Comparison of ENCODE assay signal across 12 cellular contexts in the genomic region with DNA sequence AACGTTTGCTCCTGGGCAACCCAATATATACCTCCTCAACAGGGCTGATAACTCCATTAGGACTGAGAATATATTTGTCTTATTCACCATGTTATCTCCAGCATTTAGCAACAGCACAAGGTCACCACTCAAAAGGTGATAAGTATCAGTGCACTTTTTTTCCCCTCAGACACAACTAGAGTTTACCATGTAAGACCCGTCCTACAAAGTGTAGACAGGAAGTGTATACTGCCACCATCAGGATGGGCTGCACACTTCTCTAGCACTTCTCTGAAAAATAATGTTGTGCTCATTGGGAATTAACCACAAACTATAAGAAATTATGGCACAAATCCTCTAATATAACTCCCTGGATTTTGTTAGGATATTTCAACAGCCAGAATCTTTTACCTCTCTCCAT. TPM values are rescaled to one million over a fixed set of nuclear protein-coding genes. Genes with fewer than 3 reads are reported as not detected.
DNase-seq lines count a peak whose midpoint lies in the region; ATAC-seq, FAIRE-seq and TF ChIP-seq lines count a peak whose summit lies in the region.
"Had no signal": no experiment of that assay in that cellular context is flagged by ENCODE, and none has a peak within 500 bp of the region (broad histone marks: within the 10 kb centered on the region; RNA-seq: fewer than 3 reads in every experiment).

No MANE protein-coding gene starts in this region.

- H3K27ac Mint-ChIP-seq in Caco-2 (ENCODE audit: unreplicated experiment) (no peak overlapping the region), HFFc6 (no peak overlapping the region)
- H3K27ac Mint-ChIP-seq: activated CD4-positive, alpha-beta T cell treated with anti-CD3 and anti-CD28 coated beads, Interleukin-2, amount 10 ng/mL, durations not matched to agents 24 days and 14 days; naive thymus-derived CD8-positive, alpha-beta T cell had no signal

- H3K27me3 ChIP-seq in Caco-2 (replicated peaks; ENCODE audit: control insufficient read depth, insufficient read depth, low read length), result no peaks in the 10 kb centered on the region
- no peaks in the 10 kb centered on the region for H3K27me3 ChIP-seq in kidney epithelial cell (ENCODE audit: control insufficient read depth, insufficient read depth, low read length)

- no peaks in the 10 kb centered on the region for H3K9me3 ChIP-seq in Caco-2

- CTCF ChIA-PET in Caco-2 (lab: Charles Lee), result no interaction called here

- ATAC-seq in HG03354 (IDR thresholded peaks at IDR 0.05; ENCODE audit: poor library complexity, severe bottlenecking, unreplicated experiment), result no peak
- no peak for ATAC-seq in HG02571 (IDR thresholded peaks at IDR 0.05; ENCODE audit: unreplicated experiment)
- ATAC-seq in GM21360 (IDR thresholded peaks at IDR 0.05; ENCODE audit: unreplicated experiment), result no peak
- ATAC-seq: naive thymus-derived CD8-positive, alpha-beta T cell had no signal

- H3K4me3 ChIP-seq in Caco-2 (ENCODE audit: low read depth, low read length) (no peak overlapping the region), kidney epithelial cell (ENCODE audit: low read depth, low read length) (no peak overlapping the region)

- H3K27me3 Mint-ChIP-seq in Caco-2 (ENCODE audit: insufficient read depth, unreplicated experiment) (peaks cover 20% of the 10 kb centered on the region), HFFc6 (ENCODE audit: insufficient read depth) (peaks cover 4% of the 10 kb centered on the region; the same call in 1 of the 2 replicates)

- no peak overlapping the region for H3K4me3 Mint-ChIP-seq in Caco-2 (ENCODE audit: unreplicated experiment)
- no peak overlapping the region for H3K4me3 Mint-ChIP-seq in HFFc6
- H3K4me3 Mint-ChIP-seq: activated CD4-positive, alpha-beta T cell treated with anti-CD3 and anti-CD28 coated beads, Interleukin-2, amount 10 ng/mL, durations not matched to agents 24 days and 14 days; naive thymus-derived CD8-positive, alpha-beta T cell had no signal

- H3K9me3 Mint-ChIP-seq in Caco-2 (ENCODE audit: unreplicated experiment) (no peaks in the 10 kb centered on the region), HFFc6 (peaks cover 31% of the 10 kb centered on the region)
- H3K9me3 Mint-ChIP-seq: activated CD4-positive, alpha-beta T cell treated with anti-CD3 and anti-CD28 coated beads, Interleukin-2, amount 10 ng/mL, durations not matched to agents 24 days and 14 days had no signal

- BruUV-seq in Caco-2 (replicated peaks; lab: Mats Ljungman, UMichigan), result no TSS peak

- H3K4me1 Mint-ChIP-seq in Caco-2 (ENCODE audit: low read depth, unreplicated experiment) (no peaks in the 10 kb centered on the region), HFFc6 (ENCODE audit: low read depth) (no peaks in the 10 kb centered on the region)
- H3K4me1 Mint-ChIP-seq: activated CD4-positive, alpha-beta T cell treated with anti-CD3 and anti-CD28 coated beads, Interleukin-2, amount 10 ng/mL, durations not matched to agents 24 days and 14 days had no signal

- H3K4me1 ChIP-seq in Caco-2, result 0 out of 2 replicates have a peak, but pooled peaks cover 3% of the 10 kb centered on the region

- POLR2A ChIA-PET in Caco-2 (lab: Charles Lee), result no interaction called here

- H3K36me3 Mint-ChIP-seq in Caco-2 (ENCODE audit: insufficient read depth, unreplicated experiment), result no peaks in the 10 kb centered on the region
- peaks cover 5% of the 10 kb centered on the region; the same call in 1 of the 2 replicates for H3K36me3 Mint-ChIP-seq in HFFc6 (ENCODE audit: low read depth)
- H3K36me3 Mint-ChIP-seq: naive thymus-derived CD8-positive, alpha-beta T cell had no signal

- H3K36me3 ChIP-seq in Caco-2 (ENCODE audit: control insufficient read depth, insufficient read depth, low read length), result no peaks in the 10 kb centered on the region
- no peaks in the 10 kb centered on the region for H3K36me3 ChIP-seq in kidney epithelial cell (ENCODE audit: control insufficient read depth, insufficient read depth, low read length)

- TF ChIP-seq CTCF in Caco-2 (IDR thresholded peaks at IDR 0.05; ENCODE audit: insufficient read depth in 1 of 2, low read depth in 1 of 2, low read length in 1 of 2, severe bottlenecking in 1 of 2, unreplicated experiment in 1 of 2) (peak; percentile 24 to 40), HFFc6 (IDR thresholded peaks at IDR 0.05) (peak; percentile 22; the same call in 1 of the 2 replicates), kidney epithelial cell (IDR thresholded peaks at IDR 0.05; ENCODE audit: insufficient read depth, low read length, poor library complexity, severe bottlenecking) (peak; percentile 28)

- DNase-seq in Caco-2 (peak in 1 of 2 experiments; percentile 14), HFFc6 (no peak), SW480 (ENCODE audit: low spot score) (peak; percentile 19), kidney epithelial cell (ENCODE audit: low read depth) (no peak), frontal cortex (ENCODE audit: low spot score in 2 of 2) (no peak)
- DNase-seq: activated CD4-positive, alpha-beta T cell treated with anti-CD3 and anti-CD28 coated beads, Interleukin-2, amount 10 ng/mL, durations not matched to agents 24 days and 14 days; naive thymus-derived CD8-positive, alpha-beta T cell; NCI-H510A treated with DMSO at 0.1 percent for 48 hours; stimulated activated CD4-positive, alpha-beta T cell treated with anti-CD3 and anti-CD28 coated beads, Interleukin-4, amount 100 ng/mL, for 1 hour had no signal

- FAIRE-seq in frontal cortex (lab: Jason Lieb, UNC), result no peak

- intact Hi-C loops in Caco-2 (cut with micrococcal nuclease; ENCODE audit: unreplicated experiment), result loop anchor here (1.0 kb wide), 1 partner anchor 107 kb away; no protein-coding TSS in a partner anchor

RNA-seq across cellular contexts. Expression of a gene that starts 5.7 kb away (rescaled TPM):
- total RNA-seq in Caco-2 (2022), result not detected in 2 replicates
- not detected for total RNA-seq in HFFc6 (2021; fragmentation: NEBNext Ultra II Directional; extraction: Animal tissue kit (Norgen Biotek cat#: 25700))
- 0.29 and 0.41 TPM in 2 replicates for total RNA-seq in kidney epithelial cell
- 22.0 TPM for total RNA-seq in frontal cortex
- total RNA-seq: activated CD4-positive, alpha-beta T cell treated with anti-CD3 and anti-CD28 coated beads, Interleukin-2, amount 10 ng/mL, durations not matched to agents 24 days and 14 days; naive thymus-derived CD8-positive, alpha-beta T cell had no signal

Comparison
In these comparisons a context has a peak if more than half of its experiments do, and no peak if none do; other contexts are left out.
1. RNA of a gene that starts 5.7 kb away (total RNA-seq): 22.0 TPM in frontal cortex (single experiment); 0.29 to 0.41 TPM in kidney epithelial cell, not detected in Caco-2 and not detected in HFFc6; every median in the first group is over 10 times any median in the second.
2. Peak in every context shown above with its lines, with median percentiles within 50 percentile points of each other: CTCF ChIP-seq.